Comparison of ENCODE assay signal across 25 cellular contexts in the genomic region with DNA sequence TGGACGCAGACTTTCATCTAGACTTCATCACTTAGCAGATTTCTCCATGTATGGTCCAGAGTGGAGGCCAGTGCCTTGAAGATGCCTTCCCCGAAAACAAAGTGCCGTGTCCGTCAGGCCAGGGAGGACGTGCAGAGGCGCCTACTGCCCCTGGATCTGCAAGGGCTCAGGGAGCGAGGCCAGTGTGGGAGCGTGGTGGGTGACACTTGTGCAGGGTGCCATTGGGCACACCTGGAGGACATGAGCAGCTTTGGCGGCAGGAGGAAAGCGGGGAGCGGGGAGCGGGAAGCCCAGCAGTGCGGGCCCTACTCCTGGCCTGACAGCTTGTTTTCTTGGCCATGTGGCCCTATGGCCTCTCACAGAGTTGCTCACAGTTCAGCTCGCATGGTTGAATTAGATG.
"Had no signal": no experiment of that assay in that cellular context is flagged by ENCODE, and none has a peak within 500 bp of the region (broad histone marks: within the 10 kb centered on the region; RNA-seq: fewer than 3 reads in every experiment).

No MANE protein-coding gene starts in this region.

- H3K4me3 ChIP-seq: colonic mucosa, coronary artery, dorsolateral prefrontal cortex, esophagus muscularis mucosa, esophagus squamous epithelium, gastrocnemius medialis, gastroesophageal sphincter, heart left ventricle, heart right ventricle had no signal

- H3K4me1 ChIP-seq: colonic mucosa, foreskin keratinocyte, gastrocnemius medialis, heart left ventricle, heart right ventricle had no signal

- H3K9me3 ChIP-seq: colonic mucosa, esophagus muscularis mucosa, esophagus squamous epithelium, gastrocnemius medialis, gastroesophageal sphincter, heart left ventricle, heart right ventricle had no signal

- H3K27me3 Mint-ChIP-seq: dendritic cell treated with granulocyte-macrophage colony-stimulating factor and Interleukin-4, amounts not matched to agents 40 ng/mL and 50 ng/mL, for 4 days; effector memory CD8-positive, alpha-beta T cell had no signal

- H3K27ac ChIP-seq: colonic mucosa, coronary artery, dorsolateral prefrontal cortex, epithelial cell of prostate, esophagus muscularis mucosa, esophagus squamous epithelium, foreskin keratinocyte, gastrocnemius medialis, gastroesophageal sphincter, heart left ventricle, heart right ventricle had no signal

- DNase-seq: colonic mucosa; cortex of kidney; dermis blood vessel endothelial cell; dorsolateral prefrontal cortex; effector CD4-positive, alpha-beta T cell; effector CD8-positive, alpha-beta T cell; effector memory CD4-positive, alpha-beta T cell; effector memory CD8-positive, alpha-beta T cell; erythroblast; esophagus squamous epithelium; foreskin fibroblast; foreskin keratinocyte; foreskin melanocyte; gastrocnemius medialis; glutamatergic neuron; head of caudate nucleus; heart left ventricle; heart right ventricle had no signal

- H3K36me3 ChIP-seq: colonic mucosa had no signal

- ATAC-seq: effector memory CD8-positive, alpha-beta T cell; esophagus mucosa; foreskin keratinocyte; gastrocnemius medialis; gastroesophageal sphincter; heart left ventricle; heart right ventricle had no signal

- H3K4me1 Mint-ChIP-seq: endodermal cell had no signal

- H3K4me3 Mint-ChIP-seq: dendritic cell treated with granulocyte-macrophage colony-stimulating factor and Interleukin-4, amounts not matched to agents 40 ng/mL and 50 ng/mL, for 4 days; effector memory CD8-positive, alpha-beta T cell; endodermal cell had no signal

- H3K27ac Mint-ChIP-seq: dendritic cell treated with granulocyte-macrophage colony-stimulating factor and Interleukin-4, amounts not matched to agents 40 ng/mL and 50 ng/mL, for 4 days; effector memory CD8-positive, alpha-beta T cell; endodermal cell had no signal

- H3K27me3 ChIP-seq: colonic mucosa, dorsolateral prefrontal cortex, esophagus muscularis mucosa, esophagus squamous epithelium, foreskin keratinocyte, gastrocnemius medialis, gastroesophageal sphincter, heart left ventricle, heart right ventricle had no signal

- H3K9me3 Mint-ChIP-seq: dendritic cell treated with granulocyte-macrophage colony-stimulating factor and Interleukin-4, amounts not matched to agents 40 ng/mL and 50 ng/mL, for 4 days; effector memory CD8-positive, alpha-beta T cell; endodermal cell had no signal
